In genomic region chr18:45839415-45840395, GRCh38 we compare ENCODE assay signal across 8 cellular contexts. TPM values are rescaled to one million over a fixed set of nuclear protein-coding genes. Genes with fewer than 3 reads are reported as not detected.
DNase-seq lines count a peak whose midpoint lies in the region; ATAC-seq and TF ChIP-seq lines count a peak whose summit lies in the region.

No MANE protein-coding gene starts in this region.

- peaks cover 13% of the 10 kb centered on the region for H3K4me1 ChIP-seq in psoas muscle

- DNase-seq in activated naive CD8-positive, alpha-beta T cell treated with anti-CD3 and anti-CD28 coated beads, Interleukin-2, amount 10 ng/mL, durations not matched to agents 7 days and 5 days: no peak
- no peak for DNase-seq in activated naive CD8-positive, alpha-beta T cell treated with anti-CD3 and anti-CD28 coated beads for 36 hours
- peak; percentile 55 for DNase-seq in KBM-7
- peak; percentile 57 for DNase-seq in UCSD-AML1 (lab: John Stamatoyannopoulos, UW; ENCODE audit: unreplicated experiment)
- peak; percentile 61 for DNase-seq in fibroblast of the conjunctiva (ENCODE audit: low read depth)
- DNase-seq in psoas muscle: no peak

- POLR2A ChIA-PET in activated naive CD8-positive, alpha-beta T cell treated with anti-CD3 and anti-CD28 coated beads, Interleukin-2, amount 10 ng/mL, durations not matched to agents 7 days and 5 days (lab: Charles Lee): no interaction called here

- no peaks in the 10 kb centered on the region for H3K9me3 Mint-ChIP-seq in activated naive CD8-positive, alpha-beta T cell treated with anti-CD3 and anti-CD28 coated beads, Interleukin-2, amount 10 ng/mL, durations not matched to agents 7 days and 5 days
- no peaks in the 10 kb centered on the region for H3K9me3 Mint-ChIP-seq in activated naive CD8-positive, alpha-beta T cell treated with anti-CD3 and anti-CD28 coated beads for 36 hours

- peaks cover 0 to 41% (median 20%) of the 10 kb centered on the region in 3 donors for H3K27me3 ChIP-seq in psoas muscle (ENCODE audit: insufficient read depth in 3 of 3, low read length in 2 of 3)

- H3K27ac ChIP-seq in psoas muscle: no peak overlapping the region

- peaks cover 7% of the 10 kb centered on the region for H3K4me1 Mint-ChIP-seq in activated naive CD8-positive, alpha-beta T cell treated with anti-CD3 and anti-CD28 coated beads, Interleukin-2, amount 10 ng/mL, durations not matched to agents 7 days and 5 days
- H3K4me1 Mint-ChIP-seq in activated naive CD8-positive, alpha-beta T cell treated with anti-CD3 and anti-CD28 coated beads for 36 hours: peaks cover 12% of the 10 kb centered on the region

- H3K36me3 ChIP-seq in psoas muscle (ENCODE audit: insufficient read depth in 1 of 2, low read depth in 1 of 2): no peaks in the 10 kb centered on the region

- no peaks in the 10 kb centered on the region for H3K9me3 ChIP-seq in psoas muscle

- peak; percentile 62 for ATAC-seq in activated naive CD8-positive, alpha-beta T cell treated with anti-CD3 and anti-CD28 coated beads, Interleukin-2, amount 10 ng/mL, durations not matched to agents 7 days and 5 days (ENCODE audit: low read depth)
- ATAC-seq in psoas muscle (peak; percentile 32 to 62 (median 48)), GM21381 (IDR thresholded peaks at IDR 0.05; ENCODE audit: unreplicated experiment) (no peak), GM19397 (IDR thresholded peaks at IDR 0.05; ENCODE audit: unreplicated experiment) (no peak)

- no peak overlapping the region for H3K4me3 Mint-ChIP-seq in activated naive CD8-positive, alpha-beta T cell treated with anti-CD3 and anti-CD28 coated beads, Interleukin-2, amount 10 ng/mL, durations not matched to agents 7 days and 5 days
- H3K4me3 Mint-ChIP-seq in activated naive CD8-positive, alpha-beta T cell treated with anti-CD3 and anti-CD28 coated beads for 36 hours: no peak overlapping the region

- intact Hi-C loops in psoas muscle (cut with DNase I): loop anchor here in 1 of 2 donors (5.0 kb wide), 2 partner anchors 147 to 172 kb away; no protein-coding TSS in a partner anchor

- no peaks in the 10 kb centered on the region for H3K36me3 Mint-ChIP-seq in activated naive CD8-positive, alpha-beta T cell treated with anti-CD3 and anti-CD28 coated beads, Interleukin-2, amount 10 ng/mL, durations not matched to agents 7 days and 5 days
- no peaks in the 10 kb centered on the region for H3K36me3 Mint-ChIP-seq in activated naive CD8-positive, alpha-beta T cell treated with anti-CD3 and anti-CD28 coated beads for 36 hours

- peaks cover 45% of the 10 kb centered on the region for H3K27me3 Mint-ChIP-seq in activated naive CD8-positive, alpha-beta T cell treated with anti-CD3 and anti-CD28 coated beads, Interleukin-2, amount 10 ng/mL, durations not matched to agents 7 days and 5 days
- peaks cover 48% of the 10 kb centered on the region for H3K27me3 Mint-ChIP-seq in activated naive CD8-positive, alpha-beta T cell treated with anti-CD3 and anti-CD28 coated beads for 36 hours

- in situ Hi-C loops in KBM-7 (cut with MboI; ENCODE audit: low pct_unique_long_range_greater_than_20kb, low sequenced_read_pairs): no loop called here

- WGBS in psoas muscle, 3 donors: 57 to 60% (median 57%) methylated on average over 13 of the region's 13 CpGs

- H3K27ac Mint-ChIP-seq in activated naive CD8-positive, alpha-beta T cell treated with anti-CD3 and anti-CD28 coated beads, Interleukin-2, amount 10 ng/mL, durations not matched to agents 7 days and 5 days: no peak overlapping the region
- H3K27ac Mint-ChIP-seq in activated naive CD8-positive, alpha-beta T cell treated with anti-CD3 and anti-CD28 coated beads for 36 hours: no peak overlapping the region

- no peak overlapping the region for H3K4me3 ChIP-seq in psoas muscle

- TF ChIP-seq CTCF in psoas muscle (IDR thresholded peaks at IDR 0.05): peak; percentile 40

RNA-seq across cellular contexts. Expression of gene SIGLEC15, which starts 14.2 kb away (rescaled TPM):
- not detected for total RNA-seq in activated naive CD8-positive, alpha-beta T cell treated with anti-CD3 and anti-CD28 coated beads, Interleukin-2, amount 10 ng/mL, durations not matched to agents 7 days and 5 days
- total RNA-seq in activated naive CD8-positive, alpha-beta T cell treated with anti-CD3 and anti-CD28 coated beads for 36 hours: not detected
- not detected for total RNA-seq in psoas muscle
- not detected for polyA plus RNA-seq in psoas muscle

Comparison
In these comparisons a context has a peak if more than half of its experiments do, and no peak if none do; other contexts are left out.
1. ATAC-seq: peak in activated naive CD8-positive, alpha-beta T cell treated with anti-CD3 and anti-CD28 coated beads, Interleukin-2, amount 10 ng/mL, durations not matched to agents 7 days and 5 days (single experiment) and psoas muscle (4 of 4); none in GM21381 (single experiment) and GM19397 (single experiment).
2. DNase-seq: peak in KBM-7 (single experiment), UCSD-AML1 (single experiment) and fibroblast of the conjunctiva (single experiment); none in activated naive CD8-positive, alpha-beta T cell treated with anti-CD3 and anti-CD28 coated beads, Interleukin-2, amount 10 ng/mL, durations not matched to agents 7 days and 5 days (single experiment), activated naive CD8-positive, alpha-beta T cell treated with anti-CD3 and anti-CD28 coated beads for 36 hours (single experiment) and psoas muscle (0 of 2).